ENCODE assay signal across 16 cellular contexts in genomic region chr22:22386602-22387385, GRCh38.
DNase-seq lines count a peak whose midpoint lies in the region; FAIRE-seq and TF ChIP-seq lines count a peak whose summit lies in the region.
"Had no signal": no experiment of that assay in that cellular context is flagged by ENCODE, and none has a peak within 500 bp of the region (broad histone marks: within the 10 kb centered on the region; RNA-seq: fewer than 3 reads in every experiment).

No MANE protein-coding gene starts in this region.

- H3K27me3 ChIP-seq in esophagus muscularis mucosa (peaks cover 0 to 57% (median 0%) of the 10 kb centered on the region in 4 donors), ascending aorta (no peaks in the 10 kb centered on the region)
- H3K27me3 ChIP-seq: BLaER1 had no signal

- 56% methylated on average over 10 of the region's 10 CpGs for WGBS in esophagus muscularis mucosa

- H3K36me3 ChIP-seq in esophagus muscularis mucosa = no peaks in the 10 kb centered on the region
- no peaks in the 10 kb centered on the region for H3K36me3 ChIP-seq in ascending aorta
- H3K36me3 ChIP-seq: BLaER1, gastrocnemius medialis had no signal

- no peak for TF ChIP-seq CTCF in esophagus muscularis mucosa (IDR thresholded peaks at IDR 0.05)
- no peak for TF ChIP-seq CTCF in D721Med (IDR thresholded peaks at IDR 0.05; ENCODE audit: insufficient read depth, missing control alignments)
- no peak for TF ChIP-seq CTCF in ascending aorta (IDR thresholded peaks at IDR 0.05)

- H3K9me3 ChIP-seq in esophagus muscularis mucosa (peaks cover 0 to under 1% (median 0%) of the 10 kb centered on the region in 4 donors), ascending aorta (no peaks in the 10 kb centered on the region)
- H3K9me3 ChIP-seq: BLaER1, gastrocnemius medialis had no signal

- TF ChIP-seq POLR2A in esophagus muscularis mucosa (IDR thresholded peaks at IDR 0.05; ENCODE audit: low read depth) = no peak

- DNase-seq in NCI-H510A treated with DMSO at 0.1 percent for 48 hours (lab: John Stamatoyannopoulos, UW) = peak; percentile 68
- no peak for DNase-seq in NCI-H510A (lab: John Stamatoyannopoulos, UW)
- peak; percentile 69 to 75 for DNase-seq in NCI-H524 (lab: John Stamatoyannopoulos, UW)
- peak; percentile 70 for DNase-seq in esophagus muscularis mucosa (ENCODE audit: extremely low spot score)
- no peak for DNase-seq in stimulated activated CD4-positive, alpha-beta T cell treated with anti-CD3 and anti-CD28 coated beads, Interleukin-4, amount 100 ng/mL, for 4 hours
- DNase-seq in ACHN = no peak
- DNase-seq in D721Med (ENCODE audit: insufficient read length, low spot score) = no peak
- DNase-seq in ascending aorta (ENCODE audit: low spot score in 2 of 2) = no peak
- DNase-seq: activated naive CD8-positive, alpha-beta T cell treated with anti-CD3 and anti-CD28 coated beads for 36 hours; erythroblast; gastrocnemius medialis; HFFc6; naive B cell; occipital lobe had no signal

- H3K27ac ChIP-seq in esophagus muscularis mucosa (replicated peaks in 1 of 4) (no peak overlapping the region), ascending aorta (no peak overlapping the region)
- H3K27ac ChIP-seq: BLaER1, gastrocnemius medialis, RWPE1 had no signal

- no peak for TF ChIP-seq EP300 in esophagus muscularis mucosa (IDR thresholded peaks at IDR 0.05)

- no peak for FAIRE-seq in D721Med (lab: Jason Lieb, UNC)

- intact Hi-C loops in esophagus muscularis mucosa (cut with DNase I) = no loop called here
- intact Hi-C loops in ascending aorta (cut with DNase I) = no loop called here

- H3K4me1 ChIP-seq in esophagus muscularis mucosa = no peaks in the 10 kb centered on the region
- no peaks in the 10 kb centered on the region for H3K4me1 ChIP-seq in ascending aorta
- H3K4me1 ChIP-seq: gastrocnemius medialis had no signal

- no peak overlapping the region for H3K4me3 ChIP-seq in esophagus muscularis mucosa
- no peak overlapping the region for H3K4me3 ChIP-seq in ascending aorta
- H3K4me3 ChIP-seq: BLaER1, gastrocnemius medialis had no signal

- in situ Hi-C loops in ACHN (cut with HindIII; ENCODE audit: low pct_ligation_motif_present, low pct_unique_long_range_greater_than_20kb, low sequenced_read_pairs) = no loop called here

Comparison
In these comparisons a context has a peak if more than half of its experiments do, and no peak if none do; other contexts are left out.
1. DNase-seq: peak in NCI-H510A treated with DMSO at 0.1 percent for 48 hours (single experiment), NCI-H524 (2 of 2) and esophagus muscularis mucosa (single experiment); none in NCI-H510A (single experiment), stimulated activated CD4-positive, alpha-beta T cell treated with anti-CD3 and anti-CD28 coated beads, Interleukin-4, amount 100 ng/mL, for 4 hours (0 of 2), ACHN (single experiment), D721Med (single experiment) and ascending aorta (0 of 2).